In genomic region chr10:34932235-34932634, GRCh38 we compare ENCODE assay signal across 26 cellular contexts.
DNase-seq lines count a peak whose midpoint lies in the region; ATAC-seq, FAIRE-seq and TF ChIP-seq lines count a peak whose summit lies in the region.
"Had no signal": no experiment of that assay in that cellular context is flagged by ENCODE, and none has a peak within 500 bp of the region (broad histone marks: within the 10 kb centered on the region; RNA-seq: fewer than 3 reads in every experiment).

No MANE protein-coding gene starts in this region.

- no peak overlapping the region for H2AFZ ChIP-seq in K562 (ENCODE audit: low read depth, low read length)
- H2AFZ ChIP-seq in trophoblast cell (ENCODE audit: insufficient read depth, low read length, poor library complexity): no peak overlapping the region

- no peak for TF ChIP-seq EP300 in K562 (IDR thresholded peaks at IDR 0.05; ENCODE audit: low read length)

- H2BK120ac ChIP-seq in trophoblast cell (ENCODE audit: insufficient read depth, low read length, poor library complexity): no peak overlapping the region

- no peak overlapping the region for H3K9ac ChIP-seq in K562 (ENCODE audit: insufficient read depth in 1 of 2, low read depth in 2 of 2, low read length in 2 of 2)
- H3K9ac ChIP-seq in trophoblast cell (ENCODE audit: low read length): no peak overlapping the region
- H3K9ac ChIP-seq: BLaER1 had no signal

- no peaks in the 10 kb centered on the region for H3K79me2 ChIP-seq in K562 (ENCODE audit: control insufficient read depth, insufficient read depth, low read length)
- H3K79me2 ChIP-seq in trophoblast cell (ENCODE audit: control insufficient read depth, insufficient read depth, low read length, poor library complexity): no peaks in the 10 kb centered on the region

- no peak overlapping the region for H4K91ac ChIP-seq in trophoblast cell (ENCODE audit: low read depth, low read length)

- H3K23ac ChIP-seq in trophoblast cell (ENCODE audit: low read length): no peak overlapping the region

- H3K27me3 ChIP-seq in K562 (ENCODE audit: control insufficient read depth in 2 of 2, insufficient read depth in 2 of 2, low read length in 2 of 2) (peaks cover 17 to 22% of the 10 kb centered on the region in 2 experiments; a peak in 4 of 5 replicates), trophoblast cell (ENCODE audit: insufficient read depth, low read length) (no peaks in the 10 kb centered on the region)
- H3K27me3 ChIP-seq: BE2C, BLaER1 had no signal

- TF ChIP-seq CTCF in WTC11 (IDR thresholded peaks at IDR 0.05) (no peak), K562 (IDR thresholded peaks at IDR 0.05 in 2 of 3, conservative IDR thresholded peaks at IDR 0.05 in 1 of 3; ENCODE audit: insufficient read depth in 2 of 3, low read depth in 1 of 3, low read length in 3 of 3) (no peak)

- no peaks in the 10 kb centered on the region for H3K79me1 ChIP-seq in trophoblast cell (ENCODE audit: low read length)

- H3K4me1 Mint-ChIP-seq in WTC11: peaks cover 10% of the 10 kb centered on the region
- H3K4me1 Mint-ChIP-seq: CD14-positive monocyte; CD4-positive, alpha-beta memory T cell; CD8-positive, alpha-beta memory T cell had no signal

- no peaks in the 10 kb centered on the region; a peak in 1 of 5 replicates for H3K4me1 ChIP-seq in K562 (replicated peaks in 1 of 2; ENCODE audit: control insufficient read depth in 2 of 2, insufficient read depth in 2 of 2, low read length in 2 of 2)
- H3K4me1 ChIP-seq in trophoblast cell (ENCODE audit: control insufficient read depth in 1 of 2, insufficient read depth in 2 of 2, low read length in 2 of 2): no peaks in the 10 kb centered on the region
- H3K4me1 ChIP-seq: BE2C, BLaER1 had no signal

- in situ Hi-C loops in K562 (cut with MboI): no loop called here

- H3K36me3 Mint-ChIP-seq in WTC11: no peaks in the 10 kb centered on the region
- H3K36me3 Mint-ChIP-seq: CD14-positive monocyte; CD4-positive, alpha-beta memory T cell; CD4-positive, CD25-positive, alpha-beta regulatory T cell; CD8-positive, alpha-beta memory T cell had no signal

- ATAC-seq in WTC11 (no peak), K562 (no peak)
- ATAC-seq: GM12878 had no signal

- FAIRE-seq in K562 (lab: Jason Lieb, UNC): no peak
- no peak for FAIRE-seq in RCC 7860 (lab: Jason Lieb, UNC)
- FAIRE-seq: A204.1, GM12878, GM12892, GM18507 had no signal

- CTCF ChIA-PET in WTC11 (lab: Charles Lee): no interaction called here
- CTCF ChIA-PET in K562 (lab: Yijun Ruan, JAX; ENCODE audit: low intra/inter-chr PET ratio): no interaction called here

- H3K9me3 ChIP-seq in K562 (replicated peaks; ENCODE audit: control insufficient read depth, insufficient read depth, low read depth, low read length) (no peaks in the 10 kb centered on the region), trophoblast cell (ENCODE audit: insufficient read depth, low read depth, low read length) (peaks cover 3% of the 10 kb centered on the region)
- H3K9me3 ChIP-seq: BE2C, BLaER1 had no signal

- no peaks in the 10 kb centered on the region for H3K9me1 ChIP-seq in K562 (ENCODE audit: control insufficient read depth, insufficient read depth, low read length)

- no peaks in the 10 kb centered on the region for H3K9me3 Mint-ChIP-seq in WTC11
- H3K9me3 Mint-ChIP-seq: CD8-positive, alpha-beta memory T cell had no signal

- H3K4me3 ChIP-seq in K562 (no peak overlapping the region), trophoblast cell (ENCODE audit: low read depth, low read length) (no peak overlapping the region)
- H3K4me3 ChIP-seq: BLaER1, GM12878 had no signal

- no peak overlapping the region for H3K27ac Mint-ChIP-seq in WTC11
- H3K27ac Mint-ChIP-seq: CD14-positive monocyte; CD4-positive, alpha-beta memory T cell; CD4-positive, CD25-positive, alpha-beta regulatory T cell; CD8-positive, alpha-beta memory T cell had no signal

- POLR2A ChIA-PET in WTC11 (lab: Charles Lee): interaction anchor here (0.7 kb wide), 1 partner anchor 141 kb away, joined by 3 read pairs; no protein-coding TSS in a partner anchor
- POLR2A ChIA-PET in K562 (lab: Yijun Ruan, JAX): no interaction called here

- intact Hi-C loops in K562 (cut with micrococcal nuclease): no loop called here

- H3K27me3 Mint-ChIP-seq in WTC11 (ENCODE audit: low read depth): no peaks in the 10 kb centered on the region
- H3K27me3 Mint-ChIP-seq: CD4-positive, CD25-positive, alpha-beta regulatory T cell; CD8-positive, alpha-beta memory T cell had no signal

- H3K4me2 ChIP-seq in K562 (ENCODE audit: insufficient read depth, low read length) (no peak overlapping the region), trophoblast cell (ENCODE audit: low read length) (no peak overlapping the region)
- H3K4me2 ChIP-seq: BLaER1 had no signal

- no peak overlapping the region for H2AK5ac ChIP-seq in trophoblast cell (ENCODE audit: low read length)

- H3K27ac ChIP-seq in K562 (ENCODE audit: extremely low read depth, low read depth, low read length) (no peak overlapping the region), trophoblast cell (ENCODE audit: low read depth, low read length) (no peak overlapping the region)
- H3K27ac ChIP-seq: BLaER1 had no signal

- no peak overlapping the region for H3K14ac ChIP-seq in trophoblast cell (ENCODE audit: low read length)

- no TSS peak for BruUV-seq in K562 (replicated peaks; lab: Mats Ljungman, UMichigan)

- H2BK12ac ChIP-seq in trophoblast cell (ENCODE audit: low read length): no peak overlapping the region

- DNase-seq in WTC11 (ENCODE audit: low spot score) (no peak), K562 (ENCODE audit: extremely low read depth in 1 of 4, low spot score in 3 of 4) (no peak), trophoblast cell (peak; percentile 54 to 89), RCC 7860 (ENCODE audit: low spot score) (no peak), hepatic stellate cell (ENCODE audit: low spot score) (no peak)
- DNase-seq: 8988T; ACHN; BE2C; C1 segment of cervical spinal cord; CD4-positive, alpha-beta memory T cell; CD4-positive, CD25-positive, alpha-beta regulatory T cell; CD8-positive, alpha-beta memory T cell; COR-L47; DMS 273 treated with DMSO at 0.1 percent for 48 hours; DMS153; DMS53; DMS79; DND-41; EL; GDM1 had no signal

- H3K36me3 ChIP-seq in K562 (ENCODE audit: control insufficient read depth, insufficient read depth, low read length): no peaks in the 10 kb centered on the region
- H3K36me3 ChIP-seq in trophoblast cell (ENCODE audit: control insufficient read depth in 1 of 2, insufficient read depth in 2 of 2, low read length in 2 of 2): no peaks in the 10 kb centered on the region
- H3K36me3 ChIP-seq: BE2C, BLaER1 had no signal

- TF ChIP-seq POLR2A in K562 (conservative IDR thresholded peaks at IDR 0.05): no peak

- no peak overlapping the region for H3K4me3 Mint-ChIP-seq in WTC11
- H3K4me3 Mint-ChIP-seq: CD14-positive monocyte; CD4-positive, alpha-beta memory T cell; CD4-positive, CD25-positive, alpha-beta regulatory T cell had no signal

- H2BK5ac ChIP-seq in trophoblast cell (ENCODE audit: low read depth, low read length, poor library complexity): no peak overlapping the region

- WGBS in K562 (ENCODE audit: insufficient coverage, low coverage, missing lambda C conversion rate): 1% methylated on average over 9 of the region's 12 CpGs
- WGBS in trophoblast cell (ENCODE audit: extremely low coverage, insufficient coverage, insufficient read length): no CpG with 5 or more reads among the region's 12 CpGs

- TF ChIP-seq RAD21 in K562 (CRISPR knock-in tag; conservative IDR thresholded peaks at IDR 0.05 in 1 of 2, IDR thresholded peaks at IDR 0.05 in 1 of 2): no peak

- H4K20me1 ChIP-seq in K562 (replicated peaks; ENCODE audit: control insufficient read depth, insufficient read depth, low read length): no peaks in the 10 kb centered on the region
- H4K20me1 ChIP-seq: BLaER1 had no signal

- no peak overlapping the region for H3K18ac ChIP-seq in trophoblast cell (ENCODE audit: low read length)

- no peak overlapping the region for H4K12ac ChIP-seq in trophoblast cell (ENCODE audit: low read depth, low read length)

- no peak overlapping the region for H3K4ac ChIP-seq in trophoblast cell (ENCODE audit: low read depth, low read length)

- H4K8ac ChIP-seq in trophoblast cell (ENCODE audit: low read depth, low read length): no peak overlapping the region

TF ChIP-seq in WTC11, 78 proteins besides CTCF, POLR2A, EP300 and RAD21:
- TF ChIP-seq SMAD3 (CRISPR knock-in tag; IDR thresholded peaks at IDR 0.05; ENCODE audit: borderline replicate concordance) (no peak), ZNF121 (CRISPR knock-in tag; IDR thresholded peaks at IDR 0.05) (0 out of 2 replicates have a peak, but pooled peaks have one; percentile 13)

TF ChIP-seq in K562, 482 proteins besides CTCF, POLR2A, EP300 and RAD21:
- TF ChIP-seq BHLHE40 (IDR thresholded peaks at IDR 0.05; ENCODE audit: low read length): peak; percentile 54
- TF ChIP-seq GABPB2 (CRISPR knock-in tag; conservative IDR thresholded peaks at IDR 0.05): no peak

Comparison
In these comparisons a context has a peak if more than half of its experiments do, and no peak if none do; other contexts are left out.
1. DNase-seq: peak in trophoblast cell (2 of 2); none in WTC11 (single experiment), K562 (0 of 4), RCC 7860 (single experiment) and hepatic stellate cell (single experiment).
2. Of the 49 proteins assayed by ChIP-seq in both K562 and WTC11: peak only in K562: none; only in WTC11: ZNF121; in both: none; in neither: 48.